In genomic region chr1:147890177-147890790, GRCh38 we compare ENCODE assay signal across 8 cellular contexts. TPM values are rescaled to one million over a fixed set of nuclear protein-coding genes. Genes with fewer than 3 reads are reported as not detected.
A peak's percentile ranks its signal among the peaks of the same experiment; 100 is the strongest.
DNase-seq lines count a peak whose midpoint lies in the region; ATAC-seq and TF ChIP-seq lines count a peak whose summit lies in the region.

No MANE protein-coding gene starts in this region.

- peak; percentile 92 for TF ChIP-seq RAD21 in HCT116 (IDR thresholded peaks at IDR 0.05; ENCODE audit: low read depth)

- H3K4me1 ChIP-seq in HCT116 (ENCODE audit: control insufficient read depth in 1 of 2, insufficient read depth in 2 of 2, low read length in 2 of 2) (peaks cover 3 to 6% of the 10 kb centered on the region in 2 experiments; a peak in 2 of 4 replicates), endodermal cell (ENCODE audit: control insufficient read depth, insufficient read depth, low read length) (no peaks in the 10 kb centered on the region), mucosa of descending colon (ENCODE audit: low read depth) (peaks cover 3% of the 10 kb centered on the region)

- H3K9me3 ChIP-seq in HCT116 (ENCODE audit: control insufficient read depth in 1 of 2, insufficient read depth in 1 of 2, low read depth in 1 of 2, low read length in 2 of 2) (no peaks in the 10 kb centered on the region), endodermal cell (ENCODE audit: control insufficient read depth, low read length) (no peaks in the 10 kb centered on the region), mucosa of descending colon (no peaks in the 10 kb centered on the region)

- DNase-seq in DMS153 treated with DMSO at 0.1 percent for 48 hours (lab: John Stamatoyannopoulos, UW; ENCODE audit: unreplicated experiment) (peak; percentile 65), HCT116 (ENCODE audit: low read depth, low spot score) (peak; percentile 48), NCI-H526 treated with DMSO at 0.1 percent for 48 hours (lab: John Stamatoyannopoulos, UW) (peak; percentile 86), endodermal cell (peak; percentile 96), mucosa of descending colon (peak; percentile 57 to 75 (median 70))
- peak; percentile 36 to 42 for DNase-seq in activated CD4-positive, alpha-beta T cell treated with anti-CD3 and anti-CD28 coated beads, Interleukin-2, amount 50 U/mL, for 4 hours
- peak; percentile 14 to 52 (median 31) for DNase-seq in stimulated activated naive CD4-positive, alpha-beta T cell (lab: John Stamatoyannopoulos, UW)

- H3K36me3 Mint-ChIP-seq in endodermal cell (ENCODE audit: low read depth): no peaks in the 10 kb centered on the region

- H3K4me3 Mint-ChIP-seq in endodermal cell: no peak overlapping the region

- no peaks in the 10 kb centered on the region for H3K9me2 ChIP-seq in HCT116 (ENCODE audit: insufficient read depth)

- POLR2A ChIA-PET in HCT116 (lab: Charles Lee): no interaction called here

- no peak overlapping the region for H3K4me3 ChIP-seq in HCT116 (replicated peaks in 1 of 2; ENCODE audit: low read depth in 1 of 2, low read length in 2 of 2)
- no peak overlapping the region for H3K4me3 ChIP-seq in endodermal cell (ENCODE audit: low read length)
- no peak overlapping the region for H3K4me3 ChIP-seq in mucosa of descending colon

- no peak overlapping the region for H3K27ac Mint-ChIP-seq in endodermal cell

- BruUV-seq in HCT116 (replicated peaks; lab: Mats Ljungman, UMichigan): no TSS peak

- TF ChIP-seq POLR2A in HCT116 (IDR thresholded peaks at IDR 0.05; ENCODE audit: borderline replicate concordance, extremely low read depth, insufficient read depth, insufficient read length): no peak

- H3K9me3 Mint-ChIP-seq in endodermal cell: no peaks in the 10 kb centered on the region

- CTCF ChIA-PET in HCT116 (lab: Charles Lee): interaction anchor here (0.6 to 3.0 kb wide), 4 partner anchors 19 to 249 kb away, joined by 3 to 11 read pairs (median 3); no protein-coding TSS in a partner anchor

- 3 to 14% methylated on average over 2 to 12 of the region's 12 CpGs for WGBS in endodermal cell (ENCODE audit: insufficient coverage in 1 of 2, insufficient read length in 1 of 2), 2 experiments

- H3K79me2 ChIP-seq in HCT116 (ENCODE audit: insufficient read depth, low read length): no peaks in the 10 kb centered on the region

- TF ChIP-seq CTCF in HCT116 (IDR thresholded peaks at IDR 0.05 in 2 of 3, conservative IDR thresholded peaks at IDR 0.05 in 1 of 3; ENCODE audit: borderline replicate concordance in 1 of 3, insufficient read depth in 1 of 3, low read depth in 2 of 3, low read length in 2 of 3) (peak; percentile 68 to 84 (median 81)), endodermal cell (conservative IDR thresholded peaks at IDR 0.05) (peak; percentile 97), mucosa of descending colon (IDR thresholded peaks at IDR 0.05) (no peak)

- intact Hi-C loops in HCT116 (cut with micrococcal nuclease) (loop anchor here (1.0 to 5.0 kb wide), 3 partner anchors 166 to 395 kb away; no protein-coding TSS in a partner anchor), mucosa of descending colon (cut with DNase I, micrococcal nuclease) (loop anchor here in 1 of 2 donors (5.0 to 10.0 kb wide), 2 partner anchors 168 to 395 kb away; no protein-coding TSS in a partner anchor)

- ATAC-seq in HCT116 (peak; percentile 97), mucosa of descending colon (peak; percentile 87), HG03135 (IDR thresholded peaks at IDR 0.05; ENCODE audit: unreplicated experiment) (no peak)

- H4K20me1 ChIP-seq in HCT116 (ENCODE audit: insufficient read depth): no peaks in the 10 kb centered on the region

- H2AFZ ChIP-seq in HCT116 (ENCODE audit: low read depth, low read length, poor library complexity, severe bottlenecking): peak overlapping the region; percentile 72

- H3K27ac ChIP-seq in HCT116 (ENCODE audit: low read depth, low read length): no peak overlapping the region
- H3K27ac ChIP-seq in endodermal cell (ENCODE audit: low read depth, low read length): no peak overlapping the region

- H3K36me3 ChIP-seq in HCT116 (ENCODE audit: control insufficient read depth in 1 of 2, insufficient read depth in 2 of 2, low read length in 2 of 2) (no peaks in the 10 kb centered on the region), endodermal cell (ENCODE audit: control insufficient read depth, insufficient read depth, low read length) (no peaks in the 10 kb centered on the region), mucosa of descending colon (ENCODE audit: low read depth) (no peaks in the 10 kb centered on the region)

- RAD21 ChIA-PET in HCT116 (lab: Charles Lee; ENCODE audit: low non-redundant PET in 1 of 2, low total read pairs in 2 of 2, uncharacterized antibody in 2 of 2, unreplicated experiment in 2 of 2): interaction anchor here in 1 of 2 experiments (1.0 kb wide), 1 partner anchor 220 kb away, joined by 3 read pairs; the partner anchor contains the start of gene ACP6

- peaks cover 10% of the 10 kb centered on the region for H3K4me1 Mint-ChIP-seq in endodermal cell

- no peak overlapping the region for H3K9ac ChIP-seq in HCT116 (ENCODE audit: low read length)
- no peak overlapping the region for H3K9ac ChIP-seq in endodermal cell (ENCODE audit: extremely low read depth, low read length, poor library complexity, severe bottlenecking)

- no peaks in the 10 kb centered on the region for H3K27me3 ChIP-seq in HCT116 (ENCODE audit: insufficient read depth, low read length)
- H3K27me3 ChIP-seq in endodermal cell (ENCODE audit: control insufficient read depth, insufficient read depth, low read length, poor library complexity, severe bottlenecking): peaks cover 32% of the 10 kb centered on the region

- peaks cover 35% of the 10 kb centered on the region for H3K27me3 Mint-ChIP-seq in endodermal cell (ENCODE audit: insufficient read depth)

- peak overlapping the region; percentile 31; the same call in 1 of the 2 replicates for H3K4me2 ChIP-seq in HCT116 (ENCODE audit: low read length)

TF ChIP-seq in HCT116, 20 proteins besides CTCF, POLR2A, EP300 and RAD21 (continues in another document):
- TF ChIP-seq SRF (IDR thresholded peaks at IDR 0.05; ENCODE audit: low read depth) (no peak), SIN3A (IDR thresholded peaks at IDR 0.05; ENCODE audit: low read depth) (no peak), EZH2 (IDR thresholded peaks at IDR 0.05) (no peak), YY1 (IDR thresholded peaks at IDR 0.05; ENCODE audit: extremely low read depth, insufficient replicate concordance, low read depth, low read length) (no peak), CBX3 (IDR thresholded peaks at IDR 0.05; ENCODE audit: low read depth) (no peak), ATF3 (IDR thresholded peaks at IDR 0.05) (no peak), EGR1 (IDR thresholded peaks at IDR 0.05; ENCODE audit: low read depth) (no peak), POLR2AphosphoS5 (IDR thresholded peaks at IDR 0.05; ENCODE audit: low read depth, low read length) (no peak), CEBPB (IDR thresholded peaks at IDR 0.05; ENCODE audit: low read depth) (no peak), ELF1 (IDR thresholded peaks at IDR 0.05; ENCODE audit: borderline replicate concordance, low read depth) (no peak), TCF7L2 (IDR thresholded peaks at IDR 0.05; ENCODE audit: borderline replicate concordance, extremely low read depth, insufficient read depth, insufficient read length) (no peak), REST (IDR thresholded peaks at IDR 0.05; ENCODE audit: low read depth) (no peak), ZFX (IDR thresholded peaks at IDR 0.05) (no peak), MAX (IDR thresholded peaks at IDR 0.05) (no peak), EZH2phosphoT487 (IDR thresholded peaks at IDR 0.05; ENCODE audit: borderline replicate concordance) (no peak)

RNA-seq across cellular contexts. Expression of gene GJA8, which starts 12.3 kb away (rescaled TPM):
- total RNA-seq in HCT116 (2021; ENCODE audit: unreplicated experiment): not detected
- not detected in 2 replicates for polyA plus RNA-seq in HCT116 (2012)
- total RNA-seq in endodermal cell: not detected
- not detected for polyA plus RNA-seq in endodermal cell (2013, experiment 1 of 2)
- not detected for polyA plus RNA-seq in endodermal cell (2013, experiment 2 of 2)
- total RNA-seq in mucosa of descending colon: not detected

RNA-seq across cellular contexts. Expression of gene GPR89B, which starts 37.9 kb away (rescaled TPM):
- 11.0 TPM for total RNA-seq in HCT116 (2021; ENCODE audit: unreplicated experiment)
- polyA plus RNA-seq in HCT116 (2012): 4.0 and 6.2 TPM in 2 replicates
- total RNA-seq in endodermal cell: 10 to 100 TPM; 22.7 to 26.6 TPM
- 17.9 TPM for polyA plus RNA-seq in endodermal cell (2013, experiment 1 of 2)
- polyA plus RNA-seq in endodermal cell (2013, experiment 2 of 2): 20.8 TPM
- total RNA-seq in mucosa of descending colon: 10 to 100 TPM in 2 of 3 donors, 1 to 10 TPM in 1; 8.4 to 16.0 (median 15.1) TPM

Comparison
In these comparisons a context has a peak if more than half of its experiments do, and no peak if none do; other contexts are left out.
1. DNase-seq: peak in every context shown above with its lines; median percentile 96 in endodermal cell; 86 in NCI-H526 treated with DMSO at 0.1 percent for 48 hours; 70 in mucosa of descending colon; 65 in DMS153 treated with DMSO at 0.1 percent for 48 hours; 48 in HCT116; 39 in activated CD4-positive, alpha-beta T cell treated with anti-CD3 and anti-CD28 coated beads, Interleukin-2, amount 50 U/mL, for 4 hours; 31 in stimulated activated naive CD4-positive, alpha-beta T cell.